In the genomic region with DNA sequence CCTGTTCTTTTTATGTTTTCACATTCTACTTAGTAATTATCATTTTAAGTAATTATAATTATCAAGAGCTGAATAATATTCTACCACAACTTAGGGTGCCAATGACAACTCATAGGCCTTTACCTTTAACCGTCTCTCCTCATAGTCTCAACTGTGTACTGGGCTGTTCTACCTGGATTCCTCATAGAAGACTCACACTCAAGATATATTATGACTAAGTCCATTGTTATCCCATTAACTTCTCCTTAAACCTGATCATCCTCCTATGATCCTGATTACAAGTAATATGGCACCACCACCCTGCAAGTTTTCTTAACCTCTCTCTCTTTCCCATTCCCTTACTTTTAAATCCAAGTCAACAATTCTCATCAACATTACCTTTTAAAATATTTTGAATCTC, we compare ENCODE assay signal across 22 cellular contexts.
"Had no signal": no experiment of that assay in that cellular context is flagged by ENCODE, and none has a peak within 500 bp of the region (broad histone marks: within the 10 kb centered on the region; RNA-seq: fewer than 3 reads in every experiment).

No MANE protein-coding gene starts in this region.

- H3K36me3 Mint-ChIP-seq: activated naive CD8-positive, alpha-beta T cell; naive thymus-derived CD4-positive, alpha-beta T cell; stimulated activated naive B cell treated with anti-CD40 and anti-IgM and Interleukin-4, amounts not matched to agents 10 μg/mL and 1 μg/mL and 100 μg/mL, for 72 hours had no signal

- H3K27me3 Mint-ChIP-seq: activated naive CD8-positive, alpha-beta T cell; naive thymus-derived CD4-positive, alpha-beta T cell; stimulated activated naive B cell treated with anti-CD40 and anti-IgM and Interleukin-4, amounts not matched to agents 10 μg/mL and 1 μg/mL and 100 μg/mL, for 72 hours had no signal

- DNase-seq: activated CD4-positive, alpha-beta T cell treated with anti-CD3 and anti-CD28 coated beads for 1 hour; activated CD4-positive, alpha-beta T cell treated with anti-CD3 and anti-CD28 coated beads, Interleukin-2, amount 50 U/mL, for 1 hour; activated T-cell treated with anti-CD3 and anti-CD28 coated beads, Interleukin-2, amount 50 U/mL, for 1 hour; adrenal gland; colonic mucosa; dorsolateral prefrontal cortex; heart right ventricle; islet precursor cell; left lung; naive thymus-derived CD4-positive, alpha-beta T cell; stimulated activated CD4-positive, alpha-beta T cell treated with anti-CD3 and anti-CD28 coated beads, Interleukin-2, amount 100 ng/mL, for 48 hours; stimulated activated CD8-positive, alpha-beta memory T cell treated with anti-CD3 and anti-CD28 coated beads, Interleukin-4, amount 100 ng/mL, for 48 hours; stimulated activated naive B cell treated with anti-CD40 and anti-IgM and Interleukin-4, amounts not matched to agents 10 μg/mL and 1 μg/mL and 100 μg/mL, for 72 hours; T-helper 9 cell; transverse colon; uterus had no signal

- H3K4me1 ChIP-seq: colonic mucosa, left lung, transverse colon, uterus had no signal

- H3K4me3 Mint-ChIP-seq: activated naive CD8-positive, alpha-beta T cell; activated T-helper 17 cell treated with anti-CD3 and anti-CD28 coated beads, Interleukin-2, amount 50 U/mL, for 72 hours; naive thymus-derived CD4-positive, alpha-beta T cell; neural crest cell; stimulated activated naive B cell treated with anti-CD40 and anti-IgM and Interleukin-4, amounts not matched to agents 10 μg/mL and 1 μg/mL and 100 μg/mL, for 72 hours had no signal

- H3K36me3 ChIP-seq: adrenal gland, ascending aorta, colonic mucosa, heart right ventricle, left lung, transverse colon, uterus had no signal

- H3K27me3 ChIP-seq: adrenal gland, ascending aorta, colonic mucosa, dorsolateral prefrontal cortex, heart right ventricle, left lung, transverse colon, uterus had no signal

- H3K9me3 ChIP-seq: adrenal gland, ascending aorta, colonic mucosa, heart right ventricle, left lung, transverse colon, uterus had no signal

- H3K9me3 Mint-ChIP-seq: activated T-helper 17 cell treated with anti-CD3 and anti-CD28 coated beads, Interleukin-2, amount 50 U/mL, for 72 hours; neural crest cell had no signal

- H3K27ac ChIP-seq: adrenal gland, ascending aorta, colonic mucosa, dorsolateral prefrontal cortex, heart right ventricle, left lung, transverse colon, uterus had no signal

- H3K27ac Mint-ChIP-seq: activated naive CD8-positive, alpha-beta T cell; activated T-helper 17 cell treated with anti-CD3 and anti-CD28 coated beads, Interleukin-2, amount 50 U/mL, for 72 hours; naive thymus-derived CD4-positive, alpha-beta T cell; progenitor cell of endocrine pancreas; stimulated activated naive B cell treated with anti-CD40 and anti-IgM and Interleukin-4, amounts not matched to agents 10 μg/mL and 1 μg/mL and 100 μg/mL, for 72 hours had no signal

- H3K4me1 Mint-ChIP-seq: activated T-helper 17 cell treated with anti-CD3 and anti-CD28 coated beads, Interleukin-2, amount 50 U/mL, for 72 hours; naive thymus-derived CD4-positive, alpha-beta T cell; stimulated activated naive B cell treated with anti-CD40 and anti-IgM and Interleukin-4, amounts not matched to agents 10 μg/mL and 1 μg/mL and 100 μg/mL, for 72 hours had no signal

- H3K4me3 ChIP-seq: adrenal gland, ascending aorta, colonic mucosa, dorsolateral prefrontal cortex, heart right ventricle, left lung, lung, transverse colon, uterus had no signal

- ATAC-seq: activated T-helper 17 cell treated with anti-CD3 and anti-CD28 coated beads, Interleukin-2, amount 50 U/mL, for 72 hours; heart right ventricle; left lung; naive thymus-derived CD4-positive, alpha-beta T cell; stimulated activated naive B cell treated with anti-CD40 and anti-IgM and Interleukin-4, amounts not matched to agents 10 μg/mL and 1 μg/mL and 100 μg/mL, for 72 hours had no signal
